In genomic region chr1:117657949-117658660, GRCh38 we compare ENCODE assay signal across 15 cellular contexts. TPM values are rescaled to one million over a fixed set of nuclear protein-coding genes. Genes with fewer than 3 reads are reported as not detected.
DNase-seq lines count a peak whose midpoint lies in the region; ATAC-seq and TF ChIP-seq lines count a peak whose summit lies in the region.
"Had no signal": no experiment of that assay in that cellular context is flagged by ENCODE, and none has a peak within 500 bp of the region (broad histone marks: within the 10 kb centered on the region; RNA-seq: fewer than 3 reads in every experiment).

No MANE protein-coding gene starts in this region.

- intact Hi-C loops in IMR-90 (cut with micrococcal nuclease) = no loop called here
- intact Hi-C loops in activated T-helper 2 cell treated with anti-CD3 and anti-CD28 coated beads, Interferon-gamma antibody, Interleukin-2, Interleukin-4, amounts not matched to agents 10 μg/mL and 5 μg/mL and 100 μg/mL, durations not matched to agents 14 hours and 24 hours and 36 hours (cut with micrococcal nuclease) = loop anchor here (2.0 kb wide), 1 partner anchor 15 kb away; no protein-coding TSS in a partner anchor

- ATAC-seq in IMR-90 (ENCODE audit: low read depth) (no peak), GM18873 (IDR thresholded peaks at IDR 0.05; ENCODE audit: low FRiP score, unreplicated experiment) (no peak)
- no peak for ATAC-seq in naive thymus-derived CD8-positive, alpha-beta T cell
- ATAC-seq: Right ventricle myocardium inferior had no signal

- H3K4me2 ChIP-seq in IMR-90 (ENCODE audit: low read depth, low read length) = no peak overlapping the region

- H3K4me3 Mint-ChIP-seq in T-helper 1 cell treated with Interleukin-12 subunit alpha and Interleukin-12 subunit beta and Interleukin-4 antibody, amounts not matched to agents 30 μg/mL and 1 μg/mL, for 36 hours = peak overlapping the region; percentile 74
- peak overlapping the region; percentile 28 for H3K4me3 Mint-ChIP-seq in activated T-helper 2 cell treated with anti-CD3 and anti-CD28 coated beads, Interferon-gamma antibody, Interleukin-2, Interleukin-4, amounts not matched to agents 10 μg/mL and 5 μg/mL and 100 μg/mL, durations not matched to agents 14 hours and 24 hours and 36 hours (ENCODE audit: low read depth)
- peak overlapping the region in 9 of 10 donors; percentile 61 to 86 (median 72) for H3K4me3 Mint-ChIP-seq in naive thymus-derived CD8-positive, alpha-beta T cell

- H3K9me3 Mint-ChIP-seq in T-helper 1 cell treated with Interleukin-12 subunit alpha and Interleukin-12 subunit beta and Interleukin-4 antibody, amounts not matched to agents 30 μg/mL and 1 μg/mL, for 36 hours = peaks cover 14% of the 10 kb centered on the region
- peaks cover 8% of the 10 kb centered on the region for H3K9me3 Mint-ChIP-seq in activated T-helper 2 cell treated with anti-CD3 and anti-CD28 coated beads, Interferon-gamma antibody, Interleukin-2, Interleukin-4, amounts not matched to agents 10 μg/mL and 5 μg/mL and 100 μg/mL, durations not matched to agents 14 hours and 24 hours and 36 hours
- peaks cover 0 to 18% (median 6%) of the 10 kb centered on the region in 9 donors for H3K9me3 Mint-ChIP-seq in naive thymus-derived CD8-positive, alpha-beta T cell

- no peak overlapping the region for H3K23ac ChIP-seq in IMR-90 (ENCODE audit: low read depth, low read length)

- no peak overlapping the region for H4K5ac ChIP-seq in IMR-90 (ENCODE audit: low read depth, low read length)

- no peaks in the 10 kb centered on the region for H3K9me3 ChIP-seq in IMR-90 (ENCODE audit: control insufficient read depth, insufficient read depth, low read length)

- no peaks in the 10 kb centered on the region for H3K79me1 ChIP-seq in IMR-90 (ENCODE audit: low read depth in 1 of 2, low read length in 2 of 2)

- dilution Hi-C loops in IMR-90 (cut with HindIII; ENCODE audit: low sequenced_read_pairs, unreplicated experiment) = no loop called here

- H3K56ac ChIP-seq in IMR-90 (ENCODE audit: extremely low read depth, insufficient read depth, low read length) = no peak overlapping the region

- H3K18ac ChIP-seq in IMR-90 (ENCODE audit: low read depth, low read length) = no peak overlapping the region

- H3K27ac ChIP-seq in IMR-90 (ENCODE audit: insufficient read depth, low read length) = no peak overlapping the region
- H3K27ac ChIP-seq: 22Rv1 had no signal

- TF ChIP-seq CTCF in IMR-90 (conservative IDR thresholded peaks at IDR 0.05; ENCODE audit: low read depth, low read length) = no peak

- no peak for TF ChIP-seq RAD21 in IMR-90 (IDR thresholded peaks at IDR 0.05; ENCODE audit: low read length)

- H3K27me3 ChIP-seq in IMR-90 (ENCODE audit: control insufficient read depth, insufficient read depth, low read length) = no peaks in the 10 kb centered on the region

- H2BK5ac ChIP-seq in IMR-90 (ENCODE audit: low read depth, low read length, poor library complexity, severe bottlenecking) = no peak overlapping the region

- H4K8ac ChIP-seq in IMR-90 (ENCODE audit: low read depth in 2 of 2, low read length in 2 of 2) = no peak overlapping the region

- peak overlapping the region; percentile 62; the same call in 1 of the 2 replicates for H2AK5ac ChIP-seq in IMR-90 (ENCODE audit: low read depth, low read length)

- H2AFZ ChIP-seq in IMR-90 (replicated peaks; ENCODE audit: low read length, poor library complexity) = no peak overlapping the region

- peak overlapping the region; percentile 84 for H3K27ac Mint-ChIP-seq in T-helper 1 cell treated with Interleukin-12 subunit alpha and Interleukin-12 subunit beta and Interleukin-4 antibody, amounts not matched to agents 30 μg/mL and 1 μg/mL, for 36 hours
- peak overlapping the region; percentile 66 for H3K27ac Mint-ChIP-seq in activated T-helper 2 cell treated with anti-CD3 and anti-CD28 coated beads, Interferon-gamma antibody, Interleukin-2, Interleukin-4, amounts not matched to agents 10 μg/mL and 5 μg/mL and 100 μg/mL, durations not matched to agents 14 hours and 24 hours and 36 hours
- H3K27ac Mint-ChIP-seq in naive thymus-derived CD8-positive, alpha-beta T cell = peak overlapping the region; percentile 16 to 96 (median 82)

- peak overlapping the region; percentile 1; the same call in 1 of the 2 replicates for H3K4ac ChIP-seq in IMR-90 (ENCODE audit: low read depth, low read length)

- peaks cover 17% of the 10 kb centered on the region for H3K36me3 Mint-ChIP-seq in T-helper 1 cell treated with Interleukin-12 subunit alpha and Interleukin-12 subunit beta and Interleukin-4 antibody, amounts not matched to agents 30 μg/mL and 1 μg/mL, for 36 hours (ENCODE audit: low read depth)
- H3K36me3 Mint-ChIP-seq in activated T-helper 2 cell treated with anti-CD3 and anti-CD28 coated beads, Interferon-gamma antibody, Interleukin-2, Interleukin-4, amounts not matched to agents 10 μg/mL and 5 μg/mL and 100 μg/mL, durations not matched to agents 14 hours and 24 hours and 36 hours (ENCODE audit: low read depth) = peaks cover 14% of the 10 kb centered on the region
- H3K36me3 Mint-ChIP-seq in naive thymus-derived CD8-positive, alpha-beta T cell = peaks cover 0 to 13% (median 8%) of the 10 kb centered on the region in 3 donors

- no peak overlapping the region for H2AK9ac ChIP-seq in IMR-90 (replicated peaks; ENCODE audit: low read depth, low read length, poor library complexity)

- no peak for TF ChIP-seq POLR2A in IMR-90 (IDR thresholded peaks at IDR 0.05; ENCODE audit: low read depth, low read length)

- no TSS peak for BruUV-seq in IMR-90 (replicated peaks; lab: Mats Ljungman, UMichigan)

- POLR2A ChIA-PET in IMR-90 (lab: Charles Lee; ENCODE audit: unreplicated experiment) = no interaction called here
- POLR2A ChIA-PET in naive thymus-derived CD8-positive, alpha-beta T cell (lab: Charles Lee) = interaction anchor here (0.7 to 5.6 kb wide), 7 partner anchors 11 to 123 kb away, joined by 3 to 37 read pairs (median 6); partner anchors contain the start of gene TENT5C

- H2BK20ac ChIP-seq in IMR-90 (ENCODE audit: low read depth, low read length) = no peak overlapping the region

- CTCF ChIA-PET in IMR-90 (lab: Yijun Ruan, JAX) = interaction anchor here (0.6 to 1.3 kb wide), 2 partner anchors 12 to 38 kb away, joined by 3 read pairs; no protein-coding TSS in a partner anchor

- DNase-seq in T-helper 1 cell = no peak
- no peak for DNase-seq in IMR-90
- DNase-seq in activated T-helper 2 cell treated with anti-CD3 and anti-CD28 coated beads, Interferon-gamma antibody, Interleukin-2, Interleukin-4, amounts not matched to agents 10 μg/mL and 5 μg/mL and 100 μg/mL, durations not matched to agents 14 hours and 24 hours and 36 hours (ENCODE audit: low spot score) = no peak
- peak in 1 of 10 donors; percentile 9 for DNase-seq in naive thymus-derived CD8-positive, alpha-beta T cell
- no peak for DNase-seq in kidney glomerular epithelial cell (lab: John Stamatoyannopoulos, UW)
- no peak for DNase-seq in mucosa of gallbladder (ENCODE audit: low spot score)
- DNase-seq: DMS53, hippocampal formation, kidney, mesendoderm, NCI-H187 had no signal

- peaks cover 92% of the 10 kb centered on the region for H3K4me1 Mint-ChIP-seq in T-helper 1 cell treated with Interleukin-12 subunit alpha and Interleukin-12 subunit beta and Interleukin-4 antibody, amounts not matched to agents 30 μg/mL and 1 μg/mL, for 36 hours (ENCODE audit: low read depth)
- H3K4me1 Mint-ChIP-seq in activated T-helper 2 cell treated with anti-CD3 and anti-CD28 coated beads, Interferon-gamma antibody, Interleukin-2, Interleukin-4, amounts not matched to agents 10 μg/mL and 5 μg/mL and 100 μg/mL, durations not matched to agents 14 hours and 24 hours and 36 hours (ENCODE audit: low read depth) = peaks cover 92% of the 10 kb centered on the region
- H3K4me1 Mint-ChIP-seq in naive thymus-derived CD8-positive, alpha-beta T cell = peaks cover 51 to 96% (median 85%) of the 10 kb centered on the region in 4 donors

- no peak overlapping the region for H2BK15ac ChIP-seq in IMR-90 (ENCODE audit: low read depth, low read length)

- H3K4me1 ChIP-seq in IMR-90 (ENCODE audit: control insufficient read depth, insufficient read depth, low read length) = peaks cover 10% of the 10 kb centered on the region

- H3K9ac ChIP-seq in IMR-90 (ENCODE audit: low read depth, low read length) = no peak overlapping the region

- H4K91ac ChIP-seq in IMR-90 (ENCODE audit: insufficient read depth, low read depth, low read length) = no peak overlapping the region

- no peaks in the 10 kb centered on the region for H3K36me3 ChIP-seq in IMR-90 (ENCODE audit: control insufficient read depth, insufficient read depth, low read length)

- H3K27me3 Mint-ChIP-seq in T-helper 1 cell treated with Interleukin-12 subunit alpha and Interleukin-12 subunit beta and Interleukin-4 antibody, amounts not matched to agents 30 μg/mL and 1 μg/mL, for 36 hours (ENCODE audit: low read depth) = no peaks in the 10 kb centered on the region
- no peaks in the 10 kb centered on the region for H3K27me3 Mint-ChIP-seq in activated T-helper 2 cell treated with anti-CD3 and anti-CD28 coated beads, Interferon-gamma antibody, Interleukin-2, Interleukin-4, amounts not matched to agents 10 μg/mL and 5 μg/mL and 100 μg/mL, durations not matched to agents 14 hours and 24 hours and 36 hours (ENCODE audit: low read depth)
- peaks cover 3 to 43% (median 20%) of the 10 kb centered on the region in 5 donors for H3K27me3 Mint-ChIP-seq in naive thymus-derived CD8-positive, alpha-beta T cell

- in situ Hi-C loops in IMR-90 (cut with MboI; ENCODE audit: low sequenced_read_pairs) = no loop called here

- no peaks in the 10 kb centered on the region for H4K20me1 ChIP-seq in IMR-90 (ENCODE audit: insufficient read depth, low read length)

- H3K14ac ChIP-seq in IMR-90 (replicated peaks; ENCODE audit: low read depth, low read length) = no peak overlapping the region

- peaks cover 9% of the 10 kb centered on the region; the same call in 1 of the 2 replicates for H3K9me1 ChIP-seq in IMR-90 (ENCODE audit: insufficient read depth, low read length)

- H2BK120ac ChIP-seq in IMR-90 (ENCODE audit: low read depth, low read length) = no peak overlapping the region

- H3K4me3 ChIP-seq in IMR-90 (ENCODE audit: insufficient read depth, low read depth, low read length) = no peak overlapping the region

- WGBS in IMR-90 (ENCODE audit: extremely low coverage in 2 of 2, insufficient read length in 1 of 2), 2 experiments = 100% methylated on average over 1 of the region's 5 CpGs; no CpG with 5 or more reads in 1 of the 2 experiments

TF ChIP-seq in IMR-90, 13 proteins besides CTCF, POLR2A, EP300 and RAD21:
- no peak for TF ChIP-seq MAFK (IDR thresholded peaks at IDR 0.05; ENCODE audit: low read depth, low read length)

RNA-seq across cellular contexts. Expression of gene TENT5C, which starts 52.3 kb away (rescaled TPM):
- 4.1 and 5.3 TPM in 2 replicates for total RNA-seq in IMR-90 (2012; rRNA removed)
- polyA plus RNA-seq in IMR-90 (2012; rRNA removed) = 1.2 and 1.5 TPM in 2 replicates
- polyA plus RNA-seq in IMR-90 (2012; cell fraction: cytosol; rRNA removed) = 0.53 and 0.84 TPM in 2 replicates
- 0.44 and 1.0 TPM in 2 replicates for polyA plus RNA-seq in IMR-90 (2012; cell fraction: nucleus; rRNA removed; ENCODE audit: low replicate concordance)
- total RNA-seq in activated T-helper 2 cell treated with anti-CD3 and anti-CD28 coated beads, Interferon-gamma antibody, Interleukin-2, Interleukin-4, amounts not matched to agents 10 μg/mL and 5 μg/mL and 100 μg/mL, durations not matched to agents 14 hours and 24 hours and 36 hours = 11.2 and 11.6 TPM in 2 replicates
- total RNA-seq in naive thymus-derived CD8-positive, alpha-beta T cell = 1 to 10 TPM; 4.9 to 5.4 TPM
- 10 to 100 TPM in 1 of 3 donors, under 1 TPM in 2; 0.19 to 16.2 (median 0.36) TPM for polyA plus RNA-seq in naive thymus-derived CD8-positive, alpha-beta T cell
- total RNA-seq in mucosa of gallbladder = 8.1 TPM
